18 cellular contexts compared by ENCODE assay signal in the genomic region with DNA sequence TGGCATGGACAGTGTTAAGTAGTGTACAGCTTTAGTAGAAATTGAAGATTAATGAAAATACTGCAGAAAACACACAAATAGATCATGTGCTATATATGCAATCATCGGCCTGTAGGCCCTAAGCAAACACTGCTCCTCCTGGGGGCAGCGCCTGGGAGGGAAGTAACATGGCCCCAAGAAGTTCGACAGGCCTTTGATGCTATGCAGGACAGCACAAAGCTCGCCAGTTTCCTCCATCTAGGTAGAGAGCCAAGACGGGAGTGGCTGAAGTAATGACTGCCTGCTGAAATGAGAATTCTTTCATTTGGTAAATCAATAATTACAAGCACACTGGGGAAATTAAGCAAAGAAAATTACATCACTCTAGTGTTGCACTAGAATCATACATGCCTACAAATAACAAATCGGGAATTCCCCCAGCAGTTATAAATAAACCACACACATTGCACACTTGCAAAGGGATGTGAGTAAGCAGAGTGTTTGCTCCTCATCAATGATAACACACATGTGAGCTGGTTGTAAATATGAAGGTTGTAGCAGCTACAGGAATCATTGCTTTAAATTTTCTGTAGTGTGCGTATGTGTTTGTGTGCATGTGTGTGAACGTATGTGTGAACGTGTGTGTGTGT.
"Had no signal": no experiment of that assay in that cellular context is flagged by ENCODE, and none has a peak within 500 bp of the region (broad histone marks: within the 10 kb centered on the region; RNA-seq: fewer than 3 reads in every experiment).

No MANE protein-coding gene starts in this region.

- H3K27ac ChIP-seq: neutrophil, pancreas, thyroid gland had no signal

- H3K4me1 ChIP-seq: pancreas, thyroid gland had no signal

- H3K36me3 Mint-ChIP-seq: brain, natural killer cell, T-cell had no signal

- H3K27me3 ChIP-seq: pancreas, thyroid gland had no signal

- ATAC-seq: activated T-cell treated with anti-CD3 and anti-CD28 coated beads, Interleukin-2, amount 50 U/mL, for 4 hours; T-cell had no signal

- DNase-seq: activated CD4-positive, alpha-beta T cell treated with anti-CD3 and anti-CD28 coated beads, Interleukin-2, amount 10 ng/mL, durations not matched to agents 7 days and 5 days; activated CD4-positive, CD25-positive, alpha-beta regulatory T cell; activated CD8-positive, alpha-beta memory T cell treated with anti-CD3 and anti-CD28 coated beads, Interleukin-2, amount 50 U/mL, for 4 hours; activated naive CD4-positive, alpha-beta T cell treated with anti-CD3 and anti-CD28 coated beads for 36 hours; activated T-cell treated with anti-CD3 and anti-CD28 coated beads, Interleukin-2, amount 50 U/mL, for 4 hours; anterior cingulate cortex; cortex of kidney; mesendoderm; natural killer cell; pancreas; retina; stimulated activated CD8-positive, alpha-beta memory T cell treated with anti-CD3 and anti-CD28 coated beads, Interleukin-4, amount 100 ng/mL, for 48 hours; stimulated activated naive CD4-positive, alpha-beta T cell treated with Interleukin-2 at 50 U/mL for 16 hours; T-cell; thyroid gland had no signal

- H3K4me3 Mint-ChIP-seq: activated CD4-positive, alpha-beta T cell treated with anti-CD3 and anti-CD28 coated beads, Interleukin-2, amount 10 ng/mL, durations not matched to agents 7 days and 5 days; activated naive CD4-positive, alpha-beta T cell treated with anti-CD3 and anti-CD28 coated beads for 36 hours; activated T-cell treated with anti-CD3 and anti-CD28 coated beads, Interleukin-2, amount 50 U/mL, for 4 hours; brain; central memory CD8-positive, alpha-beta T cell; natural killer cell; T-cell had no signal

- H3K36me3 ChIP-seq: neutrophil, pancreas, thyroid gland had no signal

- H3K4me1 Mint-ChIP-seq: activated CD4-positive, alpha-beta T cell treated with anti-CD3 and anti-CD28 coated beads, Interleukin-2, amount 10 ng/mL, durations not matched to agents 7 days and 5 days; brain; central memory CD8-positive, alpha-beta T cell; natural killer cell; T-cell had no signal

- H3K4me3 ChIP-seq: pancreas, thyroid gland had no signal

- FAIRE-seq: pancreas had no signal

- H3K9me3 ChIP-seq: neutrophil, pancreas, thyroid gland had no signal

- H3K9me3 Mint-ChIP-seq: activated CD4-positive, alpha-beta T cell treated with anti-CD3 and anti-CD28 coated beads, Interleukin-2, amount 10 ng/mL, durations not matched to agents 7 days and 5 days; natural killer cell had no signal

- H3K27ac Mint-ChIP-seq: activated CD4-positive, alpha-beta T cell treated with anti-CD3 and anti-CD28 coated beads, Interleukin-2, amount 10 ng/mL, durations not matched to agents 7 days and 5 days; activated naive CD4-positive, alpha-beta T cell treated with anti-CD3 and anti-CD28 coated beads for 36 hours; brain; natural killer cell; T-cell had no signal
